21 cellular contexts compared by ENCODE assay signal in the genomic region with DNA sequence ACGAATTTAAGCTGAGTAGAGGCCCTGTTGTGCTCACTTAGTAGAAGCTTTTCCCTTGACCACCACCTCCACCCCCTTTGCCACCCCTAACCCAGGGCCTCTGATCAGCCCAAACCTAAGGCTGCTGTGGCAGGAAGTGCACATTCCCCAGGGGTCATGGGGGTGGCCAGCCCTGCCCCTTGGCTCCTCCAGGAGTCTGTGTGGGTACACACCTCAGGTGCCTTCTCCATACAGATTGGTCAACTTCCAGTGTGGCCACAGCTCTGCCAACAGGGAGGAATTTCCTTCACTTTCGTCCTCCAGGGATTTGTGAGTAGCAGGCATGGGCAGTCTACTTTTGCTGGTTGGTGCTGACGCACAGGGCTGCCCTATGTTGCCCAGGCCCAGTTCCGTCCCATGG.
A peak's percentile ranks its signal among the peaks of the same experiment; 100 is the strongest.
DNase-seq lines count a peak whose midpoint lies in the region; TF ChIP-seq lines count a peak whose summit lies in the region.
"Had no signal": no experiment of that assay in that cellular context is flagged by ENCODE, and none has a peak within 500 bp of the region (broad histone marks: within the 10 kb centered on the region; RNA-seq: fewer than 3 reads in every experiment).

No MANE protein-coding gene starts in this region.

- H3K79me1 ChIP-seq in mesenchymal stem cell (replicated peaks; ENCODE audit: low read length, poor library complexity, severe bottlenecking): no peaks in the 10 kb centered on the region

- H3K36me3 ChIP-seq in right atrium auricular region (no peaks in the 10 kb centered on the region), left ventricle myocardium inferior (no peaks in the 10 kb centered on the region), mesenchymal stem cell (ENCODE audit: control insufficient read depth in 1 of 2, insufficient read depth in 2 of 2, low read depth in 1 of 2, low read length in 2 of 2) (no peaks in the 10 kb centered on the region), spleen (no peaks in the 10 kb centered on the region), tibial artery (no peaks in the 10 kb centered on the region)
- H3K36me3 ChIP-seq in BLaER1 treated with 17β-estradiol and CSF1 and Interleukin-3, amounts not matched to agents 10 nM and 100 nM: no peaks in the 10 kb centered on the region
- H3K36me3 ChIP-seq: BE2C had no signal

- no peak overlapping the region for H2BK5ac ChIP-seq in mesenchymal stem cell (ENCODE audit: low read depth, low read length, poor library complexity, severe bottlenecking)

- no peak overlapping the region for H3K23ac ChIP-seq in mesenchymal stem cell (ENCODE audit: low read length in 2 of 2)

- H3K4me1 ChIP-seq in right atrium auricular region: peaks cover 0 to 10% of the 10 kb centered on the region in 2 donors
- H3K4me1 ChIP-seq in left ventricle myocardium inferior: peaks cover 22% of the 10 kb centered on the region
- H3K4me1 ChIP-seq in BLaER1 treated with 17β-estradiol and CSF1 and Interleukin-3, amounts not matched to agents 10 nM and 100 nM: peaks cover 0 to 23% (median 20%) of the 10 kb centered on the region in 10 experiments; a peak in 15 of 20 replicates
- peaks cover 4% of the 10 kb centered on the region for H3K4me1 ChIP-seq in mesenchymal stem cell (ENCODE audit: control insufficient read depth, insufficient read depth, low read depth, low read length)
- peaks cover 0 to 11% (median 0%) of the 10 kb centered on the region in 6 donors for H3K4me1 ChIP-seq in spleen
- peaks cover 0 to 12% (median 11%) of the 10 kb centered on the region in 4 donors for H3K4me1 ChIP-seq in tibial artery
- H3K4me1 ChIP-seq: A549 had no signal

- H3K4me2 ChIP-seq in BLaER1 treated with 17β-estradiol and CSF1 and Interleukin-3, amounts not matched to agents 10 nM and 100 nM: peak overlapping the region in 8 of 11 experiments; percentile 37 to 74 (median 62); a peak in 16 of 22 replicates
- H3K4me2 ChIP-seq in mesenchymal stem cell (ENCODE audit: low read length, poor library complexity, severe bottlenecking): no peak overlapping the region
- H3K4me2 ChIP-seq: A549 had no signal

- TF ChIP-seq POLR2A in spleen (IDR thresholded peaks at IDR 0.05): no peak

- H3K4ac ChIP-seq in mesenchymal stem cell (ENCODE audit: low read depth in 1 of 2, low read length in 2 of 2): peak overlapping the region in 1 of 2 experiments; percentile 59

- no peaks in the 10 kb centered on the region for H4K20me1 ChIP-seq in BLaER1 treated with 17β-estradiol and CSF1 and Interleukin-3, amounts not matched to agents 10 nM and 100 nM

- H3K27me3 ChIP-seq in right atrium auricular region: no peaks in the 10 kb centered on the region
- no peaks in the 10 kb centered on the region for H3K27me3 ChIP-seq in left ventricle myocardium inferior (ENCODE audit: low read depth)
- H3K27me3 ChIP-seq in BLaER1 treated with 17β-estradiol and CSF1 and Interleukin-3, amounts not matched to agents 10 nM and 100 nM: no peaks in the 10 kb centered on the region
- peaks cover 0 to 10% of the 10 kb centered on the region in 2 experiments for H3K27me3 ChIP-seq in mesenchymal stem cell (ENCODE audit: control insufficient read depth in 1 of 2, insufficient read depth in 1 of 2, low read length in 2 of 2)
- peaks cover 0 to 9% (median 0%) of the 10 kb centered on the region in 7 donors for H3K27me3 ChIP-seq in spleen (replicated peaks in 1 of 7)
- no peaks in the 10 kb centered on the region for H3K27me3 ChIP-seq in tibial artery
- H3K27me3 ChIP-seq: BE2C had no signal

- H3K4me3 ChIP-seq in right atrium auricular region: no peak overlapping the region
- no peak overlapping the region for H3K4me3 ChIP-seq in left ventricle myocardium inferior
- H3K4me3 ChIP-seq in BLaER1 treated with 17β-estradiol and CSF1 and Interleukin-3, amounts not matched to agents 10 nM and 100 nM: no peak overlapping the region
- H3K4me3 ChIP-seq in mesenchymal stem cell (ENCODE audit: insufficient read depth in 1 of 2, low read depth in 1 of 2, low read length in 2 of 2): no peak overlapping the region
- no peak overlapping the region for H3K4me3 ChIP-seq in spleen
- H3K4me3 ChIP-seq in tibial artery: no peak overlapping the region
- H3K4me3 ChIP-seq: A549, GM12878, GM23248 had no signal

- TF ChIP-seq CTCF in right atrium auricular region (IDR thresholded peaks at IDR 0.05): no peak
- TF ChIP-seq CTCF in left ventricle myocardium inferior (IDR thresholded peaks at IDR 0.05; ENCODE audit: borderline replicate concordance): no peak
- no peak for TF ChIP-seq CTCF in spleen (IDR thresholded peaks at IDR 0.05 in 8 of 11, conservative IDR thresholded peaks at IDR 0.05 in 3 of 11)
- TF ChIP-seq CTCF in tibial artery (IDR thresholded peaks at IDR 0.05): no peak

- no peak overlapping the region for H2AK5ac ChIP-seq in mesenchymal stem cell (ENCODE audit: low read length, severe bottlenecking)

- H4K8ac ChIP-seq in mesenchymal stem cell (ENCODE audit: low read length): peak overlapping the region; percentile 4

- intact Hi-C loops in left ventricle myocardium inferior (cut with micrococcal nuclease) (no loop called here), spleen (cut with DNase I; ENCODE audit: low total_unique reads) (no loop called here), tibial artery (cut with DNase I; ENCODE audit: low total_unique reads) (no loop called here)

- H3K9me3 ChIP-seq in right atrium auricular region (no peaks in the 10 kb centered on the region), left ventricle myocardium inferior (replicated peaks) (no peaks in the 10 kb centered on the region), mesenchymal stem cell (ENCODE audit: control insufficient read depth, low read length) (no peaks in the 10 kb centered on the region), spleen (no peaks in the 10 kb centered on the region), tibial artery (no peaks in the 10 kb centered on the region)
- H3K9me3 ChIP-seq in BLaER1 treated with 17β-estradiol and CSF1 and Interleukin-3, amounts not matched to agents 10 nM and 100 nM (replicated peaks in 1 of 11): no peaks in the 10 kb centered on the region; a peak in 1 of 22 replicates
- H3K9me3 ChIP-seq: A549, BE2C had no signal

- over 99% methylated on average over 4 of the region's 4 CpGs for WGBS in mesenchymal stem cell
- 83 to 96% (median 91%) methylated on average over 4 of the region's 4 CpGs for WGBS in spleen, 5 donors

- no peak overlapping the region for H3K27ac ChIP-seq in right atrium auricular region
- H3K27ac ChIP-seq in left ventricle myocardium inferior (replicated peaks): no peak overlapping the region
- no peak overlapping the region for H3K27ac ChIP-seq in BLaER1 treated with 17β-estradiol and CSF1 and Interleukin-3, amounts not matched to agents 10 nM and 100 nM
- H3K27ac ChIP-seq in mesenchymal stem cell (ENCODE audit: low read length, poor library complexity, severe bottlenecking): no peak overlapping the region
- H3K27ac ChIP-seq in spleen: peak overlapping the region in 1 of 8 donors; percentile 1
- H3K27ac ChIP-seq in tibial artery: no peak overlapping the region
- H3K27ac ChIP-seq: A549, C4-2B, GM23248 had no signal

- H3K14ac ChIP-seq in mesenchymal stem cell (ENCODE audit: low read length in 2 of 2): peak overlapping the region in 1 of 2 experiments; percentile 78

- H2AFZ ChIP-seq in mesenchymal stem cell (ENCODE audit: low read depth, low read length): no peak overlapping the region
- H2AFZ ChIP-seq: GM23248 had no signal

- H3K9ac ChIP-seq in BLaER1 treated with 17β-estradiol and CSF1 and Interleukin-3, amounts not matched to agents 10 nM and 100 nM: no peak overlapping the region
- no peak overlapping the region for H3K9ac ChIP-seq in mesenchymal stem cell (ENCODE audit: low read length)
- H3K9ac ChIP-seq: GM23248 had no signal

- DNase-seq in right atrium auricular region (ENCODE audit: low spot score) (peak; percentile 36), left ventricle myocardium inferior (no peak), mesenchymal stem cell (no peak), spleen (peak; percentile 43), NCI-H1092 (lab: John Stamatoyannopoulos, UW) (no peak), tibial artery (no peak)
- DNase-seq: 8988T; ACHN; AML-193; CD4-positive, CD25-positive, alpha-beta regulatory T cell; CD8-positive, alpha-beta T cell; DMS 273 treated with DMSO at 0.1 percent for 48 hours; DMS79; GDM1; H7 had no signal

- peak overlapping the region; percentile 9 for H2BK15ac ChIP-seq in mesenchymal stem cell (ENCODE audit: low read depth, poor library complexity, severe bottlenecking)

- peak overlapping the region; percentile 22 to 59 for H2BK12ac ChIP-seq in mesenchymal stem cell (ENCODE audit: low read length in 2 of 2)

- H3K18ac ChIP-seq in mesenchymal stem cell (ENCODE audit: low read depth in 1 of 2, low read length in 2 of 2): peak overlapping the region in 1 of 2 experiments; percentile 6

- peak overlapping the region; percentile 63 for H4K91ac ChIP-seq in mesenchymal stem cell (ENCODE audit: low read length)

- H2BK120ac ChIP-seq in mesenchymal stem cell (ENCODE audit: low read depth, low read length): no peak overlapping the region

Comparison
In these comparisons a context has a peak if more than half of its experiments do, and no peak if none do; other contexts are left out.
1. DNase-seq: peak in right atrium auricular region (single experiment) and spleen (single experiment); none in left ventricle myocardium inferior (single experiment), mesenchymal stem cell (single experiment), NCI-H1092 (single experiment) and tibial artery (0 of 2).